Comparison of ENCODE assay signal across 23 cellular contexts in the genomic region with DNA sequence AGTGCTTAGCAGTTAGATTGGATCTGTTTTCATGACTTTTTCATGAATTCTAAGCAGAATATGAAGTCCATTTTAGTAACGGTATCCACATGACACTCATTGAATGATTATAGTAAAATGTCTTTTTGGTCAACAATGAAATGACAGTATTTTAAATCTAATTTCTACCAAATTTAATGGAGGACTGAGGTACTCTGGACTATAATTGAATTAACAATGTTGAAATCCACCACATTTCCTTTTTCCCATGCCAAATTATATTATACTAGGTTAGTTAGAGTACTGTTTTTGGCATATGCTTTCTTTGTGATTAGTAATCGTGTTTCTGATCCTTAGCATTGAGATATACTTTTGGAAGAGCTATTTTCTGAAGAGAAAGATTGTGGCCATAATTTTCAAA. TPM values are rescaled to one million over a fixed set of nuclear protein-coding genes. Genes with fewer than 3 reads are reported as not detected.
A peak's percentile ranks its signal among the peaks of the same experiment; 100 is the strongest.
DNase-seq lines count a peak whose midpoint lies in the region; ATAC-seq lines count a peak whose summit lies in the region.
"Had no signal": no experiment of that assay in that cellular context is flagged by ENCODE, and none has a peak within 500 bp of the region (broad histone marks: within the 10 kb centered on the region; RNA-seq: fewer than 3 reads in every experiment).

No MANE protein-coding gene starts in this region.

- H3K4me1 Mint-ChIP-seq in stimulated activated naive CD8-positive, alpha-beta T cell treated with anti-CD3 and anti-CD28 coated beads, Interleukin-15, Interleukin-2, amounts not matched to agents 100 ng/mL and 50 ng/mL, for 24 hours (ENCODE audit: low read depth), result peaks cover 67% of the 10 kb centered on the region
- H3K4me1 Mint-ChIP-seq in T-cell, result peaks cover 68 to 74% (median 70%) of the 10 kb centered on the region in 3 donors

- CTCF ChIA-PET in T-cell (lab: Charles Lee), result interaction anchor here (0.5 to 0.7 kb wide), 3 partner anchors 10 to 72 kb away, joined by 3 to 5 read pairs (median 4); no protein-coding TSS in a partner anchor

- H3K27me3 Mint-ChIP-seq in stimulated activated naive CD8-positive, alpha-beta T cell treated with anti-CD3 and anti-CD28 coated beads, Interleukin-15, Interleukin-2, amounts not matched to agents 100 ng/mL and 50 ng/mL, for 24 hours, result no peaks in the 10 kb centered on the region
- no peaks in the 10 kb centered on the region for H3K27me3 Mint-ChIP-seq in T-cell
- H3K27me3 Mint-ChIP-seq: activated CD8-positive, alpha-beta memory T cell treated with anti-CD3 and anti-CD28 coated beads, Interleukin-2, amount 10 ng/mL, durations not matched to agents 7 days and 5 days had no signal

- DNase-seq in stimulated activated naive CD8-positive, alpha-beta T cell treated with anti-CD3 and anti-CD28 coated beads, Interleukin-15, Interleukin-2, amounts not matched to agents 100 U/mL and 50 U/mL, for 24 hours, result no peak
- DNase-seq in T-cell (no peak), epithelial cell of prostate (ENCODE audit: low read depth, low spot score) (no peak), Ammon's horn (ENCODE audit: low spot score) (no peak), foreskin melanocyte (no peak), NCI-H774 (lab: John Stamatoyannopoulos, UW) (no peak)
- DNase-seq: activated CD8-positive, alpha-beta memory T cell treated with anti-CD3 and anti-CD28 coated beads, Interleukin-2, amount 10 ng/mL, durations not matched to agents 7 days and 5 days; activated effector memory CD4-positive, alpha-beta T cell treated with anti-CD3 and anti-CD28 coated beads, Interleukin-2, amount 50 U/mL, for 16 hours; Caco-2; DND-41; effector CD8-positive, alpha-beta T cell; gastrocnemius medialis; hypothalamus; islet precursor cell; NCI-H2171 treated with DMSO at 0.1 percent for 48 hours; NCI-H69; nucleus accumbens; RPMI8226; stimulated activated CD4-positive, alpha-beta T cell treated with anti-CD3 and anti-CD28 coated beads, Interleukin-1b, Interleukin-23, amount 100 ng/mL, for 48 hours; testis had no signal

- peak overlapping the region; percentile 36 for H3K27ac Mint-ChIP-seq in stimulated activated naive CD8-positive, alpha-beta T cell treated with anti-CD3 and anti-CD28 coated beads, Interleukin-15, Interleukin-2, amounts not matched to agents 100 ng/mL and 50 ng/mL, for 24 hours
- H3K27ac Mint-ChIP-seq in T-cell, result peak overlapping the region; percentile 66 to 78

- peaks cover 29% of the 10 kb centered on the region for H3K36me3 Mint-ChIP-seq in stimulated activated naive CD8-positive, alpha-beta T cell treated with anti-CD3 and anti-CD28 coated beads, Interleukin-15, Interleukin-2, amounts not matched to agents 100 ng/mL and 50 ng/mL, for 24 hours (ENCODE audit: low read depth)
- peaks cover 26% of the 10 kb centered on the region for H3K36me3 Mint-ChIP-seq in T-cell

- ATAC-seq in stimulated activated naive CD8-positive, alpha-beta T cell treated with anti-CD3 and anti-CD28 coated beads, Interleukin-15, Interleukin-2, amounts not matched to agents 100 U/mL and 50 U/mL, for 24 hours, result no peak
- ATAC-seq in T-cell (replicated peaks in 1 of 4), result no peak
- ATAC-seq: activated CD4-positive, CD25-positive, alpha-beta regulatory T cell treated with anti-CD3 and anti-CD28 coated beads, Interleukin-2, amount 50 U/mL, for 24 hours; activated CD8-positive, alpha-beta memory T cell treated with anti-CD3 and anti-CD28 coated beads, Interleukin-2, amount 10 ng/mL, durations not matched to agents 7 days and 5 days; gastrocnemius medialis had no signal

- POLR2A ChIA-PET in T-cell (lab: Charles Lee), result interaction anchor here (0.6 to 1.1 kb wide), 2 partner anchors 8 to 38 kb away, joined by 3 read pairs; no protein-coding TSS in a partner anchor

- H3K9me3 Mint-ChIP-seq in stimulated activated naive CD8-positive, alpha-beta T cell treated with anti-CD3 and anti-CD28 coated beads, Interleukin-15, Interleukin-2, amounts not matched to agents 100 ng/mL and 50 ng/mL, for 24 hours, result no peaks in the 10 kb centered on the region
- H3K9me3 Mint-ChIP-seq in T-cell, result peaks cover 0 to 3% (median 0%) of the 10 kb centered on the region in 3 donors

- no peak overlapping the region for H3K4me3 Mint-ChIP-seq in stimulated activated naive CD8-positive, alpha-beta T cell treated with anti-CD3 and anti-CD28 coated beads, Interleukin-15, Interleukin-2, amounts not matched to agents 100 ng/mL and 50 ng/mL, for 24 hours
- H3K4me3 Mint-ChIP-seq in T-cell, result peak overlapping the region; percentile 10 to 59 (median 28)
- H3K4me3 Mint-ChIP-seq: activated CD8-positive, alpha-beta memory T cell treated with anti-CD3 and anti-CD28 coated beads, Interleukin-2, amount 10 ng/mL, durations not matched to agents 7 days and 5 days had no signal

- peak overlapping the region; percentile 87 for H3K27ac ChIP-seq in epithelial cell of prostate
- H3K27ac ChIP-seq: esophagus muscularis mucosa, gastrocnemius medialis, testis had no signal

RNA-seq across cellular contexts. Expression of a gene that starts 40.6 kb away (rescaled TPM):
- total RNA-seq in T-cell, result 100 to 1,000 TPM; 229 to 259 (median 238) TPM
